1 cellular context compared by ENCODE assay signal in genomic region chr2:31381601-31382000, GRCh38.
TF ChIP-seq lines count a peak whose summit lies in the region.

No MANE protein-coding gene starts in this region.

TF ChIP-seq in SK-N-SH, 30 proteins besides CTCF, POLR2A, EP300 and RAD21 (continued from another document):
- no peak for TF ChIP-seq IRF3 (IDR thresholded peaks at IDR 0.05; ENCODE audit: low read depth, low read length)
- no peak for TF ChIP-seq USF2 (IDR thresholded peaks at IDR 0.05; ENCODE audit: borderline replicate concordance, low read depth, low read length)
- no peak for TF ChIP-seq FOSL2 (IDR thresholded peaks at IDR 0.05; ENCODE audit: borderline replicate concordance, low read depth)
- no peak for TF ChIP-seq TEAD4 (IDR thresholded peaks at IDR 0.05; ENCODE audit: borderline replicate concordance, insufficient read depth)
